Comparison of ENCODE assay signal across 24 cellular contexts in the genomic region with DNA sequence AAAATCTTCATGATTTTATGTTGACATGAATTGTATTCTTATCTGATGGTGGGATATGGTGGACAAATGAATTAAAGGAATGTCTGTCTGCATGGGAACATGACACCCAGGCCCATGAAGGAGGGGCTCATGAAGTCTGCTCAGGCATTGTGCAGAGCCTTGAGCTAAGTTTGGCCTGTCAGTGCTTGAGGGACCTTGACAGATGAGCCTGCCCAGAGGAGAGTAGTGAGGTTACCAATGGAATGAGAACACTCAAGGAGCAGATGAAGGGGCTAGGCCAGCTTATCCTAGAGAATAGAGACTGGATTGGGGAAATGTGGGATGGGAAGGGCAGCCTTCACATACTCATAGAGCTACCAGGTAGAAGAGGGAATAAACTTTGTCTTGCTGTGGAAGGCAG.
"Had no signal": no experiment of that assay in that cellular context is flagged by ENCODE, and none has a peak within 500 bp of the region (broad histone marks: within the 10 kb centered on the region; RNA-seq: fewer than 3 reads in every experiment).

No MANE protein-coding gene starts in this region.

- H3K36me3 Mint-ChIP-seq: activated naive CD4-positive, alpha-beta T cell treated with anti-CD3 and anti-CD28 coated beads, Interleukin-2, amount 10 ng/mL, durations not matched to agents 7 days and 5 days; naive B cell had no signal

- H3K9me3 Mint-ChIP-seq: activated naive CD4-positive, alpha-beta T cell treated with anti-CD3 and anti-CD28 coated beads, Interleukin-2, amount 10 ng/mL, durations not matched to agents 7 days and 5 days; central memory CD8-positive, alpha-beta T cell; neural crest cell had no signal

- H3K27me3 Mint-ChIP-seq: central memory CD8-positive, alpha-beta T cell; T-helper 17 cell had no signal

- DNase-seq: activated CD4-positive, alpha-beta T cell treated with anti-CD3 and anti-CD28 coated beads for 48 hours; activated CD4-positive, alpha-beta T cell treated with anti-CD3 and anti-CD28 coated beads, Interleukin-2, amount 50 U/mL, for 48 hours; activated CD8-positive, alpha-beta memory T cell treated with anti-CD3 and anti-CD28 coated beads, Interleukin-2, amount 50 U/mL, for 4 hours; activated gamma-delta T cell; activated naive CD4-positive, alpha-beta T cell treated with anti-CD3 and anti-CD28 coated beads, Interleukin-2, amount 10 ng/mL, durations not matched to agents 7 days and 5 days; activated naive CD8-positive, alpha-beta T cell treated with anti-CD3 and anti-CD28 coated beads, Interleukin-2, amount 50 U/mL, for 24 hours; activated T-cell treated with anti-CD3 and anti-CD28 coated beads, Interleukin-2, amount 50 U/mL, for 1 hour; dermis blood vessel endothelial cell; effector CD4-positive, alpha-beta T cell; esophagus squamous epithelium; left ventricle myocardium inferior; mucosa of descending colon; naive B cell; occipital lobe; stimulated activated naive CD4-positive, alpha-beta T cell; T-helper 17 cell; T1000; tibial artery; WERI-Rb-1 had no signal

- ATAC-seq: activated CD4-positive, CD25-positive, alpha-beta regulatory T cell treated with anti-CD3 and anti-CD28 coated beads, Interleukin-2, amount 50 U/mL, for 24 hours; activated naive CD8-positive, alpha-beta T cell treated with anti-CD3 and anti-CD28 coated beads, Interleukin-2, amount 50 U/mL, for 24 hours; mucosa of descending colon; T-helper 17 cell had no signal

- H3K4me3 Mint-ChIP-seq: activated naive CD4-positive, alpha-beta T cell treated with anti-CD3 and anti-CD28 coated beads, Interleukin-2, amount 10 ng/mL, durations not matched to agents 7 days and 5 days; activated naive CD8-positive, alpha-beta T cell treated with anti-CD3 and anti-CD28 coated beads, Interleukin-2, amount 50 U/mL, for 24 hours; central memory CD8-positive, alpha-beta T cell; naive B cell; neural crest cell; T-helper 17 cell had no signal

- H3K27ac Mint-ChIP-seq: activated naive CD4-positive, alpha-beta T cell treated with anti-CD3 and anti-CD28 coated beads, Interleukin-2, amount 10 ng/mL, durations not matched to agents 7 days and 5 days; activated naive CD8-positive, alpha-beta T cell treated with anti-CD3 and anti-CD28 coated beads, Interleukin-2, amount 50 U/mL, for 24 hours; naive B cell; T-helper 17 cell had no signal

- H3K4me1 Mint-ChIP-seq: activated naive CD4-positive, alpha-beta T cell treated with anti-CD3 and anti-CD28 coated beads, Interleukin-2, amount 10 ng/mL, durations not matched to agents 7 days and 5 days; central memory CD8-positive, alpha-beta T cell; naive B cell; T-helper 17 cell had no signal

- H3K4me3 ChIP-seq: esophagus squamous epithelium, left ventricle myocardium inferior, mucosa of descending colon, right atrium auricular region, suprapubic skin, tibial artery had no signal
